In the genomic region with DNA sequence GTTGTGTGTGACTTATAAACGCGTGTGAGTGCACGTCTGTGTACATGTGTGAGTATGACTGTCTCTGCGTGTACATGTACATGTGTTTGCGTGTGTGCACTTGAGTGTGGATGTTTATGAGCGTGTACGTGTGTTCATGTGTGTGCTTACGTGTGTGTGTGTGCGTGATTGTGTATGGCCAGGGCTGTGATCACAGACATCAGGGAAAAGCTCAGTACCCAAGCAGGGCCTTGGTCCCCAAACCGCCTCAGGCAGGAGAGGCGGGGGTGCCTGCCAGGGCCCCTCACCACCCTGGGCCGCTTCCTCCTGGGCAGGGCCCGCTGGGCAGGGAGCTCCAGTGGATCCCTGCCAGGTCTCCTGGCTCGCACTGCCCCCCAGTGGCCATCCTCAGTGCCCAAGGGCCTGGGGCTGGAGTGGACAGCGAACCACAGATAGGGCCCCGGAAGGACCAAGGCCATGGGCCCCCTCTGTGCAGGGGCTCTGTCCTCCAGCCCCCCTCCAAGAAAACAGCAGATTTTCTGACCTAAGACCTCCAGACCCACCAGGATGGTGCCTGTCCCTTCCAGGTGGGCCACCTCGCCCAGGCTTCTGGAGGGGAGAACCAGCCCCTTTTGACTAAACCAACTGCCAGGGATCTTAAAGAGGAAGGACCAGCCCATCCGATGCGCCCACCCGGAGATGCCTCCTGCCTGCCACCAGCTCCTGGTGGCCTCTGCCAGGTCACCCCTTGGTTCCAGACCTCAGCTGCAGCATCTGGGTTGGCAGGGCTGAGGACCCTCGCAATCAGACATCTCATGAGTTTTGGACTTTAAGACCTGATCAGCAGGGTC, we compare ENCODE assay signal across 8 cellular contexts.
DNase-seq lines count a peak whose midpoint lies in the region; ATAC-seq and TF ChIP-seq lines count a peak whose summit lies in the region.

No MANE protein-coding gene starts in this region.

- peak; percentile 93 for ATAC-seq in left lobe of liver
- ATAC-seq in stimulated activated naive B cell treated with anti-CD40 and anti-IgM and Interleukin-4, amounts not matched to agents 10 μg/mL and 1 μg/mL and 100 μg/mL, for 72 hours (replicated peaks) = peak; percentile 73 to 85
- no peak for ATAC-seq in GM18868 (IDR thresholded peaks at IDR 0.05; ENCODE audit: unreplicated experiment)
- no peak for ATAC-seq in HG02884 (IDR thresholded peaks at IDR 0.05; ENCODE audit: unreplicated experiment)

- no peaks in the 10 kb centered on the region for H3K4me1 Mint-ChIP-seq in stimulated activated naive B cell treated with anti-CD40 and anti-IgM and Interleukin-4, amounts not matched to agents 10 μg/mL and 1 μg/mL and 100 μg/mL, for 72 hours

- peak; percentile 55 for DNase-seq in ACHN
- peak; percentile 79 for DNase-seq in GM03348 (ENCODE audit: low spot score)
- peak; percentile 30 for DNase-seq in NCI-H345 treated with DMSO at 0.1 percent for 48 hours (lab: John Stamatoyannopoulos, UW; ENCODE audit: unreplicated experiment)
- DNase-seq in brain microvascular endothelial cell = peak; percentile 25
- peak; percentile 67 for DNase-seq in left lobe of liver (ENCODE audit: low spot score)
- no peak for DNase-seq in stimulated activated naive B cell treated with anti-CD40 and anti-IgM and Interleukin-4, amounts not matched to agents 10 μg/mL and 1 μg/mL and 100 μg/mL, for 72 hours

- no peak overlapping the region for H3K27ac Mint-ChIP-seq in stimulated activated naive B cell treated with anti-CD40 and anti-IgM and Interleukin-4, amounts not matched to agents 10 μg/mL and 1 μg/mL and 100 μg/mL, for 72 hours

- no peak overlapping the region for H3K4me3 Mint-ChIP-seq in stimulated activated naive B cell treated with anti-CD40 and anti-IgM and Interleukin-4, amounts not matched to agents 10 μg/mL and 1 μg/mL and 100 μg/mL, for 72 hours

- peaks cover 13 to 22% of the 10 kb centered on the region in 2 donors for H3K27me3 Mint-ChIP-seq in stimulated activated naive B cell treated with anti-CD40 and anti-IgM and Interleukin-4, amounts not matched to agents 10 μg/mL and 1 μg/mL and 100 μg/mL, for 72 hours

- H3K4me3 ChIP-seq in brain microvascular endothelial cell (ENCODE audit: low read depth, low read length) = no peak overlapping the region

- TF ChIP-seq CTCF in brain microvascular endothelial cell (IDR thresholded peaks at IDR 0.05; ENCODE audit: low read depth, low read length, missing control alignments) = peak; percentile 91

- H3K36me3 Mint-ChIP-seq in stimulated activated naive B cell treated with anti-CD40 and anti-IgM and Interleukin-4, amounts not matched to agents 10 μg/mL and 1 μg/mL and 100 μg/mL, for 72 hours = no peaks in the 10 kb centered on the region

- peaks cover 2% of the 10 kb centered on the region for H3K27me3 ChIP-seq in brain microvascular endothelial cell (replicated peaks)

- no peak overlapping the region for H3K27ac ChIP-seq in brain microvascular endothelial cell

- H3K9me3 Mint-ChIP-seq in stimulated activated naive B cell treated with anti-CD40 and anti-IgM and Interleukin-4, amounts not matched to agents 10 μg/mL and 1 μg/mL and 100 μg/mL, for 72 hours = no peaks in the 10 kb centered on the region

- no peaks in the 10 kb centered on the region for H3K36me3 ChIP-seq in brain microvascular endothelial cell (replicated peaks)

- in situ Hi-C loops in ACHN (cut with HindIII; ENCODE audit: low pct_ligation_motif_present, low pct_unique_long_range_greater_than_20kb, low sequenced_read_pairs) (no loop called here), brain microvascular endothelial cell (cut with HindIII; ENCODE audit: low pct_ligation_motif_present, low sequenced_read_pairs) (no loop called here)

Comparison
In these comparisons a context has a peak if more than half of its experiments do, and no peak if none do; other contexts are left out.
1. ATAC-seq: peak in left lobe of liver (single experiment) and stimulated activated naive B cell treated with anti-CD40 and anti-IgM and Interleukin-4, amounts not matched to agents 10 μg/mL and 1 μg/mL and 100 μg/mL, for 72 hours (2 of 2); none in GM18868 (single experiment) and HG02884 (single experiment).